Comparison of ENCODE assay signal across 9 cellular contexts in genomic region chr2:230417436-230417835, GRCh38. TPM values are rescaled to one million over a fixed set of nuclear protein-coding genes. Genes with fewer than 3 reads are reported as not detected.
DNase-seq lines count a peak whose midpoint lies in the region; ATAC-seq, FAIRE-seq and TF ChIP-seq lines count a peak whose summit lies in the region.
"Had no signal": no experiment of that assay in that cellular context is flagged by ENCODE, and none has a peak within 500 bp of the region (broad histone marks: within the 10 kb centered on the region; RNA-seq: fewer than 3 reads in every experiment).

No MANE protein-coding gene starts in this region.

- FAIRE-seq in GM18507 (lab: Jason Lieb, UNC) = peak; percentile 5

- H3K36me3 Mint-ChIP-seq in T-cell = peaks cover 34% of the 10 kb centered on the region

- H3K27me3 ChIP-seq in spleen (replicated peaks in 1 of 7) = no peaks in the 10 kb centered on the region

- H3K9me3 Mint-ChIP-seq in T-cell = no peaks in the 10 kb centered on the region

- WGBS in spleen, 5 donors = 25 to 47% (median 36%) methylated on average over 4 of the region's 4 CpGs

- peak overlapping the region; percentile 81 to 91 for H3K27ac Mint-ChIP-seq in T-cell

- DNase-seq in GM18507 (ENCODE audit: extremely low spot score, insufficient read length, low read depth) (no peak), T-cell (no peak), fibroblast of pulmonary artery (ENCODE audit: low read depth) (no peak), spleen (no peak), cortex of kidney (lab: John Stamatoyannopoulos, UW) (no peak), KBM-7 (no peak)
- no peak for DNase-seq in stimulated activated CD4-positive, alpha-beta T cell treated with anti-CD3 and anti-CD28 coated beads, Interleukin-4, amount 100 ng/mL, for 1 hour
- DNase-seq: hypothalamus had no signal

- no peak for TF ChIP-seq CTCF in fibroblast of pulmonary artery (IDR thresholded peaks at IDR 0.05; ENCODE audit: low read length, missing control alignments)
- TF ChIP-seq CTCF in spleen (IDR thresholded peaks at IDR 0.05 in 8 of 11, conservative IDR thresholded peaks at IDR 0.05 in 3 of 11) = no peak

- no peaks in the 10 kb centered on the region for H3K9me3 ChIP-seq in spleen

- POLR2A ChIA-PET in T-cell (lab: Charles Lee) = interaction anchor here (0.6 to 1.0 kb wide), 2 partner anchors 186 to 195 kb away, joined by 3 to 8 read pairs; no protein-coding TSS in a partner anchor

- TF ChIP-seq POLR2A in spleen (IDR thresholded peaks at IDR 0.05) = no peak

- in situ Hi-C loops in KBM-7 (cut with MboI; ENCODE audit: low pct_unique_long_range_greater_than_20kb, low sequenced_read_pairs) = no loop called here

- peaks cover 0 to 29% (median 2%) of the 10 kb centered on the region in 6 donors for H3K36me3 ChIP-seq in spleen

- peak overlapping the region; percentile 8 to 98 (median 94) for H3K27ac ChIP-seq in spleen

- H3K4me1 ChIP-seq in spleen = peaks cover 44 to 91% (median 76%) of the 10 kb centered on the region in 6 donors

- H3K4me3 ChIP-seq in fibroblast of pulmonary artery (replicated peaks; ENCODE audit: low read depth, low read length) (peak overlapping the region; percentile 77), spleen (peak overlapping the region; percentile 55 to 83 (median 71))

- no peaks in the 10 kb centered on the region for H3K27me3 Mint-ChIP-seq in T-cell

- no peak for ATAC-seq in T-cell (replicated peaks in 1 of 4)
- no peak for ATAC-seq in GM18867 (IDR thresholded peaks at IDR 0.05; ENCODE audit: unreplicated experiment)

- CTCF ChIA-PET in T-cell (lab: Charles Lee) = interaction anchor here in 1 of 2 donors (0.6 kb wide), 1 partner anchor 381 kb away, joined by 3 read pairs; no protein-coding TSS in a partner anchor

- peaks cover 76 to 89% (median 82%) of the 10 kb centered on the region in 3 donors for H3K4me1 Mint-ChIP-seq in T-cell

- H3K4me3 Mint-ChIP-seq in T-cell = peak overlapping the region; percentile 77 to 92 (median 91)

- intact Hi-C loops in spleen (cut with DNase I; ENCODE audit: low total_unique reads) = no loop called here

RNA-seq across cellular contexts. Expression of gene SP100, which starts 1.4 kb away (rescaled TPM):
- total RNA-seq in T-cell (100 to 1,000 TPM; 188 to 271 (median 217) TPM), spleen (100 to 1,000 TPM; 202 to 327 (median 270) TPM)
- polyA plus RNA-seq in spleen = 100 to 1,000 TPM in 2 of 3 donors, 10 to 100 TPM in 1; 97.5 to 120 (median 118) TPM
